Comparison of ENCODE assay signal across 8 cellular contexts in genomic region chr3:129399145-129399894, GRCh38. TPM values are rescaled to one million over a fixed set of nuclear protein-coding genes. Genes with fewer than 3 reads are reported as not detected.
DNase-seq lines count a peak whose midpoint lies in the region; TF ChIP-seq lines count a peak whose summit lies in the region.

No MANE protein-coding gene starts in this region.

- no peak overlapping the region for H4K91ac ChIP-seq in H9 (ENCODE audit: insufficient read length, low read depth, low read length)

- no CpG with 5 or more reads among the region's 25 CpGs for WGBS in H9 (ENCODE audit: extremely low coverage, insufficient read length, low lambda C conversion rate)

- H2BK12ac ChIP-seq in H9 (ENCODE audit: insufficient read length, low read depth, low read length): no peak overlapping the region

- peak overlapping the region; percentile 26 for H2AFZ ChIP-seq in H9 (ENCODE audit: low read length)
- H2AFZ ChIP-seq in neuron (ENCODE audit: low read depth, low read length): peak overlapping the region; percentile 81

- H4K20me1 ChIP-seq in H9 (ENCODE audit: control insufficient read depth, insufficient read depth, insufficient read length): no peaks in the 10 kb centered on the region

- H3K4me3 Mint-ChIP-seq in H9: peak overlapping the region; percentile 97 to 99

- H4K5ac ChIP-seq in H9 (ENCODE audit: insufficient read length, low read depth, low read length): no peak overlapping the region

- H3K56ac ChIP-seq in H9 (ENCODE audit: insufficient read length, low read depth, low read length): no peak overlapping the region

- peak overlapping the region; percentile 72 for H3K4me2 ChIP-seq in H9 (ENCODE audit: insufficient read depth, insufficient read length, low read length)

- H3K4ac ChIP-seq in H9 (ENCODE audit: low read depth, low read length): no peak overlapping the region

- no peak overlapping the region for H2BK120ac ChIP-seq in H9 (ENCODE audit: low read depth, low read length, poor library complexity, severe bottlenecking)

- H3K9ac ChIP-seq in H9 (ENCODE audit: extremely low read depth, insufficient read length, low read length) (peak overlapping the region; percentile 97), subcutaneous abdominal adipose tissue (ENCODE audit: low read length in 5 of 5) (peak overlapping the region; percentile 76 to 93 (median 86))

- H3K18ac ChIP-seq in H9 (ENCODE audit: insufficient read length, low read depth, low read length): no peak overlapping the region

- no peak overlapping the region for H3T11ph ChIP-seq in H9 (ENCODE audit: low read length)

- peak overlapping the region; percentile 96 to 99 (median 97) for H3K27ac Mint-ChIP-seq in H9

- H2BK20ac ChIP-seq in H9 (ENCODE audit: low read depth, low read length, poor library complexity, severe bottlenecking): no peak overlapping the region

- H3K23me2 ChIP-seq in H9 (ENCODE audit: insufficient read length, low read depth, low read length, poor library complexity, severe bottlenecking): peaks cover 5% of the 10 kb centered on the region

- H3K27me3 Mint-ChIP-seq in H9 (ENCODE audit: low read depth): no peaks in the 10 kb centered on the region; the same call in 1 of the 2 replicates

- H3K4me1 ChIP-seq in H9 (ENCODE audit: insufficient read depth, low read length) (peaks cover 5% of the 10 kb centered on the region; the same call in 1 of the 2 replicates), neuron (ENCODE audit: insufficient read depth, low read length) (peaks cover 9% of the 10 kb centered on the region), subcutaneous abdominal adipose tissue (ENCODE audit: control insufficient read depth in 5 of 5, insufficient read depth in 5 of 5, low read length in 5 of 5) (peaks cover 3 to 41% (median 36%) of the 10 kb centered on the region in 5 donors)

- no peak overlapping the region for H3K23ac ChIP-seq in H9 (ENCODE audit: insufficient read length, low read depth, low read length)

- H3K79me1 ChIP-seq in H9 (ENCODE audit: insufficient read depth, low read depth, low read length, poor library complexity, severe bottlenecking): peaks cover 12% of the 10 kb centered on the region

- H3K36me3 ChIP-seq in neuron (ENCODE audit: insufficient read depth, low read length) (peaks cover 14% of the 10 kb centered on the region), subcutaneous abdominal adipose tissue (ENCODE audit: control insufficient read depth in 5 of 5, insufficient read depth in 5 of 5, low read length in 5 of 5) (peaks cover 0 to 20% (median 6%) of the 10 kb centered on the region in 5 donors)

- H3K79me2 ChIP-seq in H9 (ENCODE audit: insufficient read depth, low read length): peaks cover 22% of the 10 kb centered on the region; the same call in 1 of the 2 replicates

- no peak overlapping the region for H2BK5ac ChIP-seq in H9 (ENCODE audit: insufficient read length, low read length)

- no peak overlapping the region for H2BK15ac ChIP-seq in H9 (ENCODE audit: low read depth, low read length)

- peaks cover 13 to 15% of the 10 kb centered on the region in 2 experiments for H3K4me1 Mint-ChIP-seq in H9

- H4K8ac ChIP-seq in H9 (replicated peaks; ENCODE audit: insufficient read length, low read depth, low read length): no peak overlapping the region

- DNase-seq in GF-D8 (lab: John Stamatoyannopoulos, UW) (peak; percentile 79), H9 (peak; percentile 85), M059J (ENCODE audit: low read depth) (peak; percentile 97), SHP77 treated with DMSO at 0.1 percent for 48 hours (lab: John Stamatoyannopoulos, UW) (peak; percentile 98), foreskin melanocyte (peak; percentile 97)
- peak in 3 of 4 experiments; percentile 15 to 49 (median 45) for DNase-seq in activated naive CD4-positive, alpha-beta T cell (lab: John Stamatoyannopoulos, UW)

- H3K27ac ChIP-seq in H9 (ENCODE audit: insufficient read length, low read depth, low read length) (no peak overlapping the region), subcutaneous abdominal adipose tissue (ENCODE audit: low read depth, low read length) (peak overlapping the region; percentile 88)

- H2AK5ac ChIP-seq in H9 (ENCODE audit: insufficient read length, low read length): no peak overlapping the region

- peak overlapping the region; percentile 80; the same call in 1 of the 2 replicates for H3K14ac ChIP-seq in H9 (ENCODE audit: insufficient read depth, low read length)

- H3K27me3 ChIP-seq in H9 (ENCODE audit: insufficient read depth, low read length) (no peaks in the 10 kb centered on the region), neuron (ENCODE audit: insufficient read depth, low read length) (no peaks in the 10 kb centered on the region), subcutaneous abdominal adipose tissue (ENCODE audit: control insufficient read depth in 5 of 5, insufficient read depth in 4 of 5, low read length in 5 of 5) (no peaks in the 10 kb centered on the region)

- no peaks in the 10 kb centered on the region for H3K9me3 Mint-ChIP-seq in H9

- H3K36me3 Mint-ChIP-seq in H9 (ENCODE audit: insufficient read depth in 1 of 3, low read depth in 3 of 3): peaks cover 9 to 21% (median 20%) of the 10 kb centered on the region in 3 experiments; a peak in 6 of 7 replicates

- H3K9me3 ChIP-seq in H9 (ENCODE audit: control insufficient read depth, low read depth, low read length) (no peaks in the 10 kb centered on the region), neuron (ENCODE audit: low read length) (no peaks in the 10 kb centered on the region), subcutaneous abdominal adipose tissue (ENCODE audit: control insufficient read depth in 5 of 5, low read length in 5 of 5) (no peaks in the 10 kb centered on the region)

- H3K4me3 ChIP-seq in neuron (ENCODE audit: low read length) (peak overlapping the region; percentile 87), subcutaneous abdominal adipose tissue (ENCODE audit: low read depth in 1 of 5, low read length in 5 of 5) (peak overlapping the region; percentile 77 to 92 (median 87))

- TF ChIP-seq CTCF in H9 (conservative IDR thresholded peaks at IDR 0.05): peak; percentile 81

RNA-seq across cellular contexts. Expression of gene EFCAB12, which starts 29.1 kb away (rescaled TPM):
- 0.11 and 0.28 TPM in 2 replicates for total RNA-seq in H9 (2021)
- total RNA-seq in M059J (2014; rRNA removed; shearing (Covaris generic)): not detected in 2 replicates

RNA-seq across cellular contexts. Expression of gene MBD4, which starts 40.4 kb away (rescaled TPM):
- 40.1 and 41.0 TPM in 2 replicates for total RNA-seq in H9 (2021)
- 43.2 and 48.2 TPM in 2 replicates for total RNA-seq in M059J (2014; rRNA removed; shearing (Covaris generic))

RNA-seq across cellular contexts. Expression of gene IFT122, which starts 40.7 kb away (rescaled TPM):
- total RNA-seq in H9 (2021): 19.3 and 22.0 TPM in 2 replicates
- 8.5 and 14.7 TPM in 2 replicates for total RNA-seq in M059J (2014; rRNA removed; shearing (Covaris generic))

Comparison
In these comparisons a context has a peak if more than half of its experiments do, and no peak if none do; other contexts are left out.
1. DNase-seq: peak in every context shown above with its lines; median percentile 98 in SHP77 treated with DMSO at 0.1 percent for 48 hours; 97 in M059J; 97 in foreskin melanocyte; 85 in H9; 79 in GF-D8; 45 in activated naive CD4-positive, alpha-beta T cell.